In the genomic region with DNA sequence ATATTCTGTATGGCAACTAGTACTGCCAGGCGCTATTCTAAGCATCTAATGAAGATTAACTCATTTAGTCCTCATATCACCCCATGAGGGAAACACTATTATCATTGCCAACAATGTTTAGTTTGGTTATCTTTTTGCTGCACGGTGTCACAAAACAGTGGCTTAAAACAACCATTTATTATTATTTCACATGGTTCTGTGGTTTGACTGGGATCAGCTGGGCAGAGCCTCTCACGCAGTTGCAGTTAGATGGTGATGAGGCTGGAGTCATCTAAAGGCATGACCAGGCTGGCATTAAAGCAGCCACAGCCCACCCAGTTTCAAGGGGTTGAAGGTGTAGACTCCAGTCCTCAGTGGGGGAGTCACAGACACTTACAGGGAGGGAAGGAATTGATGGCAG, we compare ENCODE assay signal across 26 cellular contexts. TPM values are rescaled to one million over a fixed set of nuclear protein-coding genes. Genes with fewer than 3 reads are reported as not detected.
DNase-seq lines count a peak whose midpoint lies in the region; ATAC-seq and TF ChIP-seq lines count a peak whose summit lies in the region.
"Had no signal": no experiment of that assay in that cellular context is flagged by ENCODE, and none has a peak within 500 bp of the region (broad histone marks: within the 10 kb centered on the region; RNA-seq: fewer than 3 reads in every experiment).

No MANE protein-coding gene starts in this region.

- H3K36me3 ChIP-seq in Peyer's patch (no peaks in the 10 kb centered on the region), WERI-Rb-1 (no peaks in the 10 kb centered on the region)
- H3K36me3 ChIP-seq: upper lobe of right lung had no signal

- no peaks in the 10 kb centered on the region for H3K4me1 ChIP-seq in Peyer's patch

- no peak for DNase-seq in activated naive CD8-positive, alpha-beta T cell treated with anti-CD3 and anti-CD28 coated beads, Interleukin-2, amount 10 ng/mL, durations not matched to agents 7 days and 5 days
- DNase-seq in activated naive CD8-positive, alpha-beta T cell treated with anti-CD3 and anti-CD28 coated beads for 36 hours, result no peak
- DNase-seq in OCI-M1 (lab: John Stamatoyannopoulos, UW) (peak; percentile 10), erythroblast (lab: John Stamatoyannopoulos, UW) (peak; percentile 45 to 80), Peyer's patch (no peak), WERI-Rb-1 (no peak), NCI-H2081 (lab: John Stamatoyannopoulos, UW) (no peak)
- DNase-seq: activated CD4-positive, alpha-beta T cell treated with anti-CD3 and anti-CD28 coated beads, Interleukin-2, amount 50 U/mL, for 1 hour; activated CD8-positive, alpha-beta memory T cell treated with anti-CD3 and anti-CD28 coated beads, Interleukin-2, amount 10 ng/mL, durations not matched to agents 7 days and 5 days; activated naive CD4-positive, alpha-beta T cell treated with Interleukin-2 at 50 U/mL for 16 hours; AML-193; CD4-positive, alpha-beta memory T cell; EL; NCI-H1417 treated with DMSO at 0.1 percent for 48 hours; NCI-H2081 treated with DMSO at 0.1 percent for 48 hours; NCI-H226; NCI-H69; occipital lobe; stimulated activated CD4-positive, alpha-beta T cell treated with anti-CD3 and anti-CD28 coated beads, Interleukin-4, amount 100 ng/mL, for 4 hours; upper lobe of right lung had no signal

- H3K27ac ChIP-seq in Peyer's patch (no peak overlapping the region), WERI-Rb-1 (no peak overlapping the region)
- H3K27ac ChIP-seq: KMS-11, upper lobe of right lung had no signal

- H3K27me3 Mint-ChIP-seq in activated naive CD8-positive, alpha-beta T cell treated with anti-CD3 and anti-CD28 coated beads, Interleukin-2, amount 10 ng/mL, durations not matched to agents 7 days and 5 days, result peaks cover 2% of the 10 kb centered on the region
- H3K27me3 Mint-ChIP-seq in activated naive CD8-positive, alpha-beta T cell treated with anti-CD3 and anti-CD28 coated beads for 36 hours, result no peaks in the 10 kb centered on the region
- H3K27me3 Mint-ChIP-seq: activated CD8-positive, alpha-beta memory T cell treated with anti-CD3 and anti-CD28 coated beads, Interleukin-2, amount 10 ng/mL, durations not matched to agents 7 days and 5 days; CD4-positive, alpha-beta memory T cell; natural killer cell treated with Interleukin-12 subunit alpha and Interleukin-12 subunit beta and Interleukin-15 and Interleukin-18, amount 100 ng/mL, for 72 hours had no signal

- TF ChIP-seq CTCF in Peyer's patch (IDR thresholded peaks at IDR 0.05), result no peak
- TF ChIP-seq CTCF in WERI-Rb-1 (IDR thresholded peaks at IDR 0.05; ENCODE audit: low read depth, low read length), result no peak

- POLR2A ChIA-PET in activated naive CD8-positive, alpha-beta T cell treated with anti-CD3 and anti-CD28 coated beads, Interleukin-2, amount 10 ng/mL, durations not matched to agents 7 days and 5 days (lab: Charles Lee), result interaction anchor here (0.7 to 4.6 kb wide), 4 partner anchors 26 to 149 kb away, joined by 4 to 40 read pairs (median 10); no protein-coding TSS in a partner anchor

- H3K27me3 ChIP-seq in Peyer's patch (no peaks in the 10 kb centered on the region), WERI-Rb-1 (ENCODE audit: insufficient read depth, low read depth, severe bottlenecking) (no peaks in the 10 kb centered on the region)
- H3K27me3 ChIP-seq: upper lobe of right lung had no signal

- ATAC-seq in activated naive CD8-positive, alpha-beta T cell treated with anti-CD3 and anti-CD28 coated beads, Interleukin-2, amount 10 ng/mL, durations not matched to agents 7 days and 5 days (ENCODE audit: low read depth), result no peak
- ATAC-seq in GM18907 (IDR thresholded peaks at IDR 0.05; ENCODE audit: unreplicated experiment), result no peak
- ATAC-seq: natural killer cell treated with Interleukin-12 subunit alpha and Interleukin-12 subunit beta and Interleukin-15 and Interleukin-18, amount 100 ng/mL, for 72 hours; upper lobe of right lung; WTC11 had no signal

- peaks cover 14% of the 10 kb centered on the region for H3K4me1 Mint-ChIP-seq in activated naive CD8-positive, alpha-beta T cell treated with anti-CD3 and anti-CD28 coated beads, Interleukin-2, amount 10 ng/mL, durations not matched to agents 7 days and 5 days
- peaks cover 11% of the 10 kb centered on the region for H3K4me1 Mint-ChIP-seq in activated naive CD8-positive, alpha-beta T cell treated with anti-CD3 and anti-CD28 coated beads for 36 hours

- no peaks in the 10 kb centered on the region for H3K36me3 Mint-ChIP-seq in activated naive CD8-positive, alpha-beta T cell treated with anti-CD3 and anti-CD28 coated beads, Interleukin-2, amount 10 ng/mL, durations not matched to agents 7 days and 5 days
- no peaks in the 10 kb centered on the region for H3K36me3 Mint-ChIP-seq in activated naive CD8-positive, alpha-beta T cell treated with anti-CD3 and anti-CD28 coated beads for 36 hours
- H3K36me3 Mint-ChIP-seq: activated CD8-positive, alpha-beta memory T cell treated with anti-CD3 and anti-CD28 coated beads, Interleukin-2, amount 10 ng/mL, durations not matched to agents 7 days and 5 days; brain; CD4-positive, alpha-beta memory T cell; natural killer cell treated with Interleukin-12 subunit alpha and Interleukin-12 subunit beta and Interleukin-15 and Interleukin-18, amount 100 ng/mL, for 72 hours; WTC11 had no signal

- no peak overlapping the region for H3K4me3 Mint-ChIP-seq in activated naive CD8-positive, alpha-beta T cell treated with anti-CD3 and anti-CD28 coated beads, Interleukin-2, amount 10 ng/mL, durations not matched to agents 7 days and 5 days
- no peak overlapping the region for H3K4me3 Mint-ChIP-seq in activated naive CD8-positive, alpha-beta T cell treated with anti-CD3 and anti-CD28 coated beads for 36 hours
- H3K4me3 Mint-ChIP-seq: activated CD8-positive, alpha-beta memory T cell treated with anti-CD3 and anti-CD28 coated beads, Interleukin-2, amount 10 ng/mL, durations not matched to agents 7 days and 5 days; brain; natural killer cell treated with Interleukin-12 subunit alpha and Interleukin-12 subunit beta and Interleukin-15 and Interleukin-18, amount 100 ng/mL, for 72 hours; WTC11 had no signal

- H3K27ac Mint-ChIP-seq in activated naive CD8-positive, alpha-beta T cell treated with anti-CD3 and anti-CD28 coated beads, Interleukin-2, amount 10 ng/mL, durations not matched to agents 7 days and 5 days, result peak overlapping the region; percentile 19
- H3K27ac Mint-ChIP-seq in activated naive CD8-positive, alpha-beta T cell treated with anti-CD3 and anti-CD28 coated beads for 36 hours, result no peak overlapping the region
- H3K27ac Mint-ChIP-seq: activated CD8-positive, alpha-beta memory T cell treated with anti-CD3 and anti-CD28 coated beads, Interleukin-2, amount 10 ng/mL, durations not matched to agents 7 days and 5 days; brain; WTC11 had no signal

- no peaks in the 10 kb centered on the region for H3K9me3 Mint-ChIP-seq in activated naive CD8-positive, alpha-beta T cell treated with anti-CD3 and anti-CD28 coated beads, Interleukin-2, amount 10 ng/mL, durations not matched to agents 7 days and 5 days
- H3K9me3 Mint-ChIP-seq in activated naive CD8-positive, alpha-beta T cell treated with anti-CD3 and anti-CD28 coated beads for 36 hours, result no peaks in the 10 kb centered on the region
- H3K9me3 Mint-ChIP-seq: brain; natural killer cell treated with Interleukin-12 subunit alpha and Interleukin-12 subunit beta and Interleukin-15 and Interleukin-18, amount 100 ng/mL, for 72 hours; WTC11 had no signal

- peak; percentile 25 for TF ChIP-seq POLR2A in erythroblast (IDR thresholded peaks at IDR 0.05; ENCODE audit: low read length)
- TF ChIP-seq POLR2A in Peyer's patch (IDR thresholded peaks at IDR 0.05), result no peak

- H3K9me3 ChIP-seq in Peyer's patch, result no peaks in the 10 kb centered on the region
- H3K9me3 ChIP-seq in WERI-Rb-1 (ENCODE audit: severe bottlenecking), result no peaks in the 10 kb centered on the region
- H3K9me3 ChIP-seq: upper lobe of right lung had no signal

- no peak overlapping the region for H3K4me3 ChIP-seq in Peyer's patch
- no peak overlapping the region for H3K4me3 ChIP-seq in WERI-Rb-1 (ENCODE audit: low read depth, low read length)
- H3K4me3 ChIP-seq: lung, upper lobe of right lung had no signal

RNA-seq across cellular contexts. Expression of gene RASA2, which starts 32.8 kb away (rescaled TPM):
- 10 to 100 TPM; 62.6 to 70.8 TPM for total RNA-seq in activated naive CD8-positive, alpha-beta T cell treated with anti-CD3 and anti-CD28 coated beads, Interleukin-2, amount 10 ng/mL, durations not matched to agents 7 days and 5 days
- 10 to 100 TPM; 36.1 to 40.2 TPM for total RNA-seq in activated naive CD8-positive, alpha-beta T cell treated with anti-CD3 and anti-CD28 coated beads for 36 hours
- 10 to 100 TPM; 22.3 to 43.7 (median 33.6) TPM for total RNA-seq in Peyer's patch

Comparison
In these comparisons a context has a peak if more than half of its experiments do, and no peak if none do; other contexts are left out.
1. DNase-seq: peak in OCI-M1 (single experiment) and erythroblast (2 of 2); none in activated naive CD8-positive, alpha-beta T cell treated with anti-CD3 and anti-CD28 coated beads, Interleukin-2, amount 10 ng/mL, durations not matched to agents 7 days and 5 days (single experiment), activated naive CD8-positive, alpha-beta T cell treated with anti-CD3 and anti-CD28 coated beads for 36 hours (single experiment), Peyer's patch (0 of 3), WERI-Rb-1 (single experiment) and NCI-H2081 (0 of 2).